8 cellular contexts compared by ENCODE assay signal in the genomic region with DNA sequence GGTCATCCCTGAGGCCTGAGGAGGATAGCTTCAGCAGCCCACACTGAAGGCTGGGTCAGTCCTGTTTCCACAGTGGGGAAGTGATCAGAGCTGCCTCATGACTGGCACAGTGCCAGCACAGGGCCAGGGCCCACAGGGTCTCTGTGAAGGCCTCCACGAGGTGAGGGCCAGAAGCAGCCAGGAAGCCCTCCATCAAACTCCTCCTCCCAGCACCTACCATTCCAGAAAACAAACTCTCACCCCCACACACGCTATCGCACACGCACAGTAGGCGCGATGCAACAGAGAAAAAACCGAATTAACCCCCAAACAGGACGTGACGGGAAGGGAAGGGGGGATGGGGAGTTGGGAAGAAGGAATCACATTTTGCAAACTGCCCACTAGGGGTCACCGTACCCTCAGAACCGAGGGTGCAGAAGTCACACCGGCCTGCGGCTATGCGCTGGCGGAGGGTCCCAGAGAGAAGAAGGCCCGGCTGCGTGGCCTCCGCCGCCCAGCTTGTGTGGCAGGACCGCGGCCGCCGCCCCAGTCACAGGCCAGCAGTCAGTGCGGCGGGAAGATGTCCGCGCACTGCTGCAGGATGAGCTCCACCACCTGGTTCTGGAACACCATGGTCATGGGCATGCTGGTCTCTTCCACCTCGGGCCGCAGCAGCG. TPM values are rescaled to one million over a fixed set of nuclear protein-coding genes. Genes with fewer than 3 reads are reported as not detected.
DNase-seq lines count a peak whose midpoint lies in the region; ATAC-seq and TF ChIP-seq lines count a peak whose summit lies in the region.

No MANE protein-coding gene starts in this region.

- no peaks in the 10 kb centered on the region for H3K4me1 ChIP-seq in CD8-positive, alpha-beta T cell (ENCODE audit: insufficient read depth, low read length)
- no peaks in the 10 kb centered on the region for H3K4me1 ChIP-seq in PC-3 (ENCODE audit: insufficient read depth, low read length)
- peaks cover 26% of the 10 kb centered on the region for H3K4me1 ChIP-seq in left ventricle myocardium inferior

- POLR2A ChIA-PET in CD8-positive, alpha-beta T cell (lab: Charles Lee) = no interaction called here
- POLR2A ChIA-PET in PC-3 (lab: Charles Lee; ENCODE audit: unreplicated experiment) = no interaction called here

- DNase-seq in CD8-positive, alpha-beta T cell = peak in 4 of 7 experiments; percentile 26 to 65 (median 48)
- peak; percentile 45 for DNase-seq in HPDE6-E6E7 (ENCODE audit: extremely low spot score)
- peak; percentile 61 for DNase-seq in PC-3
- peak; percentile 85 for DNase-seq in amniotic epithelial cell (ENCODE audit: low read depth)
- peak; percentile 54 for DNase-seq in left ventricle myocardium inferior
- DNase-seq in posterior vena cava (ENCODE audit: low spot score) = peak; percentile 91
- DNase-seq in DMS153 treated with DMSO at 0.1 percent for 48 hours (lab: John Stamatoyannopoulos, UW; ENCODE audit: unreplicated experiment) = no peak

- H3K4me3 Mint-ChIP-seq in CD8-positive, alpha-beta T cell = no peak overlapping the region

- no peaks in the 10 kb centered on the region for H3K27me3 Mint-ChIP-seq in CD8-positive, alpha-beta T cell (ENCODE audit: low read depth)

- H3K79me2 ChIP-seq in PC-3 (ENCODE audit: low read length) = no peaks in the 10 kb centered on the region

- H3K27me3 ChIP-seq in CD8-positive, alpha-beta T cell (ENCODE audit: insufficient read depth, low read length) = no peaks in the 10 kb centered on the region
- H3K27me3 ChIP-seq in PC-3 (ENCODE audit: low read length) (no peaks in the 10 kb centered on the region), left ventricle myocardium inferior (ENCODE audit: low read depth) (no peaks in the 10 kb centered on the region)

- peak overlapping the region; percentile 72 for H3K27ac Mint-ChIP-seq in CD8-positive, alpha-beta T cell

- CTCF ChIA-PET in CD8-positive, alpha-beta T cell (lab: Charles Lee) = interaction anchor here (0.6 to 5.2 kb wide), 11 partner anchors 12 to 160 kb away, joined by 3 to 37 read pairs (median 4); no protein-coding TSS in a partner anchor
- CTCF ChIA-PET in PC-3 (lab: Charles Lee) = interaction anchor here (4.0 kb wide), 1 partner anchor 31 kb away, joined by 45 read pairs; no protein-coding TSS in a partner anchor

- H4K20me1 ChIP-seq in PC-3 (ENCODE audit: low read length) = no peaks in the 10 kb centered on the region

- no peaks in the 10 kb centered on the region for H3F3A ChIP-seq in PC-3 (ENCODE audit: low read length, unreplicated experiment)

- H3K36me3 Mint-ChIP-seq in CD8-positive, alpha-beta T cell = peaks cover 45% of the 10 kb centered on the region

- TF ChIP-seq CTCF in CD8-positive, alpha-beta T cell (IDR thresholded peaks at IDR 0.05) = peak; percentile 51
- TF ChIP-seq CTCF in PC-3 (conservative IDR thresholded peaks at IDR 0.05; ENCODE audit: low read depth, low read length) (peak; percentile 92), left ventricle myocardium inferior (IDR thresholded peaks at IDR 0.05; ENCODE audit: borderline replicate concordance) (peak; percentile 79)

- intact Hi-C loops in CD8-positive, alpha-beta T cell (cut with DNase I, micrococcal nuclease) = loop anchor here in 1 of 2 experiments (1.0 kb wide), 1 partner anchor 437 kb away; no protein-coding TSS in a partner anchor
- intact Hi-C loops in PC-3 (cut with micrococcal nuclease) (loop anchor here (1.0 kb wide), 1 partner anchor 30 kb away; no protein-coding TSS in a partner anchor), left ventricle myocardium inferior (cut with micrococcal nuclease) (loop anchor here (10.0 kb wide), 1 partner anchor 440 kb away; no protein-coding TSS in a partner anchor), posterior vena cava (cut with DNase I) (no loop called here)

- H3K9me3 ChIP-seq in CD8-positive, alpha-beta T cell (ENCODE audit: low read length) = no peaks in the 10 kb centered on the region
- H3K9me3 ChIP-seq in PC-3 (ENCODE audit: low read length) (no peaks in the 10 kb centered on the region), left ventricle myocardium inferior (replicated peaks) (no peaks in the 10 kb centered on the region)

- BruUV-seq in PC-3 (replicated peaks; lab: Mats Ljungman, UMichigan) = no TSS peak

- H3K4me1 Mint-ChIP-seq in CD8-positive, alpha-beta T cell (ENCODE audit: low read depth) = peaks cover 2% of the 10 kb centered on the region

- H3K9me3 Mint-ChIP-seq in CD8-positive, alpha-beta T cell = no peaks in the 10 kb centered on the region

- no peak overlapping the region for H2AFZ ChIP-seq in PC-3 (ENCODE audit: low read length)

- ATAC-seq in CD8-positive, alpha-beta T cell = peak; percentile 57
- ATAC-seq in PC-3 (peak; percentile 43), GM18505 (IDR thresholded peaks at IDR 0.05; ENCODE audit: unreplicated experiment) (no peak)

- H3K9me2 ChIP-seq in PC-3 (replicated peaks; ENCODE audit: low read length) = no peaks in the 10 kb centered on the region

- H3K36me3 ChIP-seq in CD8-positive, alpha-beta T cell (ENCODE audit: insufficient read depth, low read length) = peaks cover 41% of the 10 kb centered on the region
- peaks cover 31% of the 10 kb centered on the region; the same call in 1 of the 2 replicates for H3K36me3 ChIP-seq in PC-3 (ENCODE audit: low read depth, low read length)
- peaks cover 36% of the 10 kb centered on the region for H3K36me3 ChIP-seq in left ventricle myocardium inferior

- H3K4me3 ChIP-seq in CD8-positive, alpha-beta T cell (ENCODE audit: low read depth, low read length) = no peak overlapping the region
- H3K4me3 ChIP-seq in PC-3 (ENCODE audit: low read length) = no peak overlapping the region
- peak overlapping the region; percentile 39 for H3K4me3 ChIP-seq in left ventricle myocardium inferior

- H3K9ac ChIP-seq in PC-3 (ENCODE audit: low read length) = no peak overlapping the region

- no peak overlapping the region for H3K27ac ChIP-seq in CD8-positive, alpha-beta T cell (ENCODE audit: low read depth, low read length)
- no peak overlapping the region for H3K27ac ChIP-seq in PC-3 (ENCODE audit: low read length)
- H3K27ac ChIP-seq in left ventricle myocardium inferior (replicated peaks) = no peak overlapping the region

- H3K4me2 ChIP-seq in PC-3 (ENCODE audit: low read length) = no peak overlapping the region

- TF ChIP-seq POLR2A in GM18505 (IDR thresholded peaks at IDR 0.05; ENCODE audit: borderline replicate concordance, extremely low read depth, insufficient read depth, insufficient read length) = no peak

RNA-seq across cellular contexts. Expression of a gene that starts 37.6 kb away (rescaled TPM):
- total RNA-seq in CD8-positive, alpha-beta T cell = 10 to 100 TPM; 31.3 to 37.6 TPM
- total RNA-seq in PC-3 (2014; rRNA removed) = 119 and 134 TPM in 2 replicates
- total RNA-seq in left ventricle myocardium inferior = 15.1 TPM
- total RNA-seq in posterior vena cava = 10 to 100 TPM; 17.8 to 24.5 TPM

Comparison
In these comparisons a context has a peak if more than half of its experiments do, and no peak if none do; other contexts are left out.
1. intact Hi-C loops: an anchor here in PC-3 (1.0 kb wide) and left ventricle myocardium inferior (10.0 kb wide); none called in posterior vena cava.